1 cellular context compared by ENCODE assay signal in the genomic region with DNA sequence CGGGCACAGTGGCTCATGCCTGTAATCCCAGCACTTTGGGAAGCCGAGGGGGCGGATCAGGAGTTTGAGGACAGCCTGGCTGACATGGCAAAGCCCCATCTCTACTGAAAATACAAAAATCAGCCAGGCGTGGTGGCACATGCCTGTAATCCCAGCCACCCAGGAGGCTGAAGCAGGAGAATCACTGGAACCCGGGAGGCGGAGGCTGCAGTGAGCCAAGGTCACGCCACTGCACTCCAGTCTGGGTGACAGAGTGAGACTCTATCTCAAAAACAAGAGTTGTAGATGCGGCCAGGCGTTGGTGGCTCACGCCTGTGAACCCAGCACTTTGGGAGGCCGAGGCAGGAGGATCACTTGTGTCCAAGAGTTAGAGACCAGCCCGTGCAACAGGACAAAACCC.
TF ChIP-seq lines count a peak whose summit lies in the region.

No MANE protein-coding gene starts in this region.

TF ChIP-seq in HCT116, 20 proteins besides CTCF, POLR2A, EP300 and RAD21:
- TF ChIP-seq POLR2AphosphoS5 (IDR thresholded peaks at IDR 0.05; ENCODE audit: low read depth, low read length): peak; percentile 13; the same call in 1 of the 2 replicates
